Comparison of ENCODE assay signal across 1 cellular context in the genomic region with DNA sequence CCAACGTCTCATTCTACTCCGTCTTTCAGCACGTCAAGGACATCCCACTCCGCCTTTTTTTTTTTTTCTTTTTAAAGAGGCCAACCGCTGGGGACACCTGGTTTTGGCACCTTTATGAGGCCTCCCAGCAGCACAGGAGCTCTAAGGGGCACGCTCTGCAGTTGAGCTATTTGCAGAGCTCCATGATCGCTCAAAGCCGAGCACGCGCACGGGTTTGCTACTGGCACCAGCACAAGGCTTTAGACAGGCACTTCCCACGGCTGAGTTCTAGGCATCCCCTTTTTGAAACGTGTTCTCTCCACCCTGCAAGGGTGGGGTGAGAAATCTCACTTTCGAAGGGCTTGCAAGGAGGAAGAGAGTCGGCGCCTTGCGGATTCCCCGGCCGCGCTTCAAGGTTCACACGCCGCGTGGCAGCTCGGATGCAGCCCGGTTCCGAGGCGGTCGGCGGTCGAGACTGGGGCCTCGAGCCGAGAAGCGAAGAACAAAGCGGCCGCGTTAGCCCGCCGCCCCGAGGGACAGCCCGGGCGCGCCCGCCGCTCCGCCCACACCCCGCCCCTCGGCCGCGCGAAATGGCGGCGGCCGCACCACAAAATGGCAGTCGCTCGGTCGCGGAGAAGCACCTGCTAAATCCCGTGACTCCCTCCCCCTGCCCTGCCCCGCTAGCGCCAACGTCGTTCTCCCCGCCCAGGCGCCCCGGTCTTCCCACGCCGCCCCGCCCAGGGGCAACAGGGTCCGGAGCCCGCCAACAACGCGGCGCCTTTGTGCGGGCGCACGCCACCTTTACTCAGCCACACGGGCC.
TF ChIP-seq lines count a peak whose summit lies in the region.

No MANE protein-coding gene starts in this region.

TF ChIP-seq in K562, 482 proteins besides CTCF, POLR2A, EP300 and RAD21 (continued from another document and continues in another):
- TF ChIP-seq, protein P1, sequence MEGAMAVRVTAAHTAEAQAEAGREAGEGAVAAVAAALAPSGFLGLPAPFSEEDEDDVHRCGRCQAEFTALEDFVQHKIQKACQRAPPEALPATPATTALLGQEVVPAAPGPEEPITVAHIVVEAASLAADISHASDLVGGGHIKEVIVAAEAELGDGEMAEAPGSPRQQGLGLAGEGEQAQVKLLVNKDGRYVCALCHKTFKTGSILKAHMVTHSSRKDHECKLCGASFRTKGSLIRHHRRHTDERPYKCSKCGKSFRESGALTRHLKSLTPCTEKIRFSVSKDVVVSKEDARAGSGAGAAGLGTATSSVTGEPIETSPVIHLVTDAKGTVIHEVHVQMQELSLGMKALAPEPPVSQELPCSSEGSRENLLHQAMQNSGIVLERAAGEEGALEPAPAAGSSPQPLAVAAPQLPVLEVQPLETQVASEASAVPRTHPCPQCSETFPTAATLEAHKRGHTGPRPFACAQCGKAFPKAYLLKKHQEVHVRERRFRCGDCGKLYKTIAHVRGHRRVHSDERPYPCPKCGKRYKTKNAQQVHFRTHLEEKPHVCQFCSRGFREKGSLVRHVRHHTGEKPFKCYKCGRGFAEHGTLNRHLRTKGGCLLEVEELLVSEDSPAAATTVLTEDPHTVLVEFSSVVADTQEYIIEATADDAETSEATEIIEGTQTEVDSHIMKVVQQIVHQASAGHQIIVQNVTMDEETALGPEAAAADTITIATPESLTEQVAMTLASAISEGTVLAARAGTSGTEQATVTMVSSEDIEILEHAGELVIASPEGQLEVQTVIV (CRISPR knock-in tag; IDR thresholded peaks at IDR 0.05; ENCODE audit: borderline replicate concordance) = no peak; the same call in 1 of the 2 replicates
- TF ChIP-seq, protein P2, sequence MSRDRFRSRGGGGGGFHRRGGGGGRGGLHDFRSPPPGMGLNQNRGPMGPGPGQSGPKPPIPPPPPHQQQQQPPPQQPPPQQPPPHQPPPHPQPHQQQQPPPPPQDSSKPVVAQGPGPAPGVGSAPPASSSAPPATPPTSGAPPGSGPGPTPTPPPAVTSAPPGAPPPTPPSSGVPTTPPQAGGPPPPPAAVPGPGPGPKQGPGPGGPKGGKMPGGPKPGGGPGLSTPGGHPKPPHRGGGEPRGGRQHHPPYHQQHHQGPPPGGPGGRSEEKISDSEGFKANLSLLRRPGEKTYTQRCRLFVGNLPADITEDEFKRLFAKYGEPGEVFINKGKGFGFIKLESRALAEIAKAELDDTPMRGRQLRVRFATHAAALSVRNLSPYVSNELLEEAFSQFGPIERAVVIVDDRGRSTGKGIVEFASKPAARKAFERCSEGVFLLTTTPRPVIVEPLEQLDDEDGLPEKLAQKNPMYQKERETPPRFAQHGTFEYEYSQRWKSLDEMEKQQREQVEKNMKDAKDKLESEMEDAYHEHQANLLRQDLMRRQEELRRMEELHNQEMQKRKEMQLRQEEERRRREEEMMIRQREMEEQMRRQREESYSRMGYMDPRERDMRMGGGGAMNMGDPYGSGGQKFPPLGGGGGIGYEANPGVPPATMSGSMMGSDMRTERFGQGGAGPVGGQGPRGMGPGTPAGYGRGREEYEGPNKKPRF (IDR thresholded peaks at IDR 0.05; ENCODE audit: low read depth, low read length) = no peak
- TF ChIP-seq ZNF143 (CRISPR knock-in tag; IDR thresholded peaks at IDR 0.05) = no peak
- TF ChIP-seq NEUROD1 (IDR thresholded peaks at IDR 0.05; ENCODE audit: borderline replicate concordance, low read depth, low read length, partially characterized antibody) = peak; percentile 65
- peak; percentile 59 to 83; a peak in 3 of 4 replicates for TF ChIP-seq NONO (IDR thresholded peaks at IDR 0.05; ENCODE audit: low read depth in 2 of 2, low read length in 1 of 2)
- no peak for TF ChIP-seq ZNF124 (CRISPR knock-in tag; IDR thresholded peaks at IDR 0.05)
- TF ChIP-seq RBFOX2 (IDR thresholded peaks at IDR 0.05; ENCODE audit: low read depth, low read length) = peak; percentile 93
- peak; percentile 69 for TF ChIP-seq ZEB2 (IDR thresholded peaks at IDR 0.05)
- peak; percentile 43 for TF ChIP-seq HNRNPK (IDR thresholded peaks at IDR 0.05; ENCODE audit: low read depth, low read length, poor library complexity, severe bottlenecking)
- no peak for TF ChIP-seq EHMT2 (IDR thresholded peaks at IDR 0.05)
- TF ChIP-seq SMARCA5 (IDR thresholded peaks at IDR 0.05) = 0 out of 2 replicates have a peak, but pooled peaks have one; percentile 31
- TF ChIP-seq ARNT (IDR thresholded peaks at IDR 0.05) = peak; percentile 60 to 61; a peak in 3 of 4 replicates
- peak; percentile 81 for TF ChIP-seq ZNF431 (CRISPR knock-in tag; IDR thresholded peaks at IDR 0.05)
- TF ChIP-seq NR2F6 (CRISPR knock-in tag; IDR thresholded peaks at IDR 0.05) = no peak; the same call in 1 of the 2 replicates
- TF ChIP-seq TSC22D4 (tag; IDR thresholded peaks at IDR 0.05) = no peak
- TF ChIP-seq, protein P3, sequence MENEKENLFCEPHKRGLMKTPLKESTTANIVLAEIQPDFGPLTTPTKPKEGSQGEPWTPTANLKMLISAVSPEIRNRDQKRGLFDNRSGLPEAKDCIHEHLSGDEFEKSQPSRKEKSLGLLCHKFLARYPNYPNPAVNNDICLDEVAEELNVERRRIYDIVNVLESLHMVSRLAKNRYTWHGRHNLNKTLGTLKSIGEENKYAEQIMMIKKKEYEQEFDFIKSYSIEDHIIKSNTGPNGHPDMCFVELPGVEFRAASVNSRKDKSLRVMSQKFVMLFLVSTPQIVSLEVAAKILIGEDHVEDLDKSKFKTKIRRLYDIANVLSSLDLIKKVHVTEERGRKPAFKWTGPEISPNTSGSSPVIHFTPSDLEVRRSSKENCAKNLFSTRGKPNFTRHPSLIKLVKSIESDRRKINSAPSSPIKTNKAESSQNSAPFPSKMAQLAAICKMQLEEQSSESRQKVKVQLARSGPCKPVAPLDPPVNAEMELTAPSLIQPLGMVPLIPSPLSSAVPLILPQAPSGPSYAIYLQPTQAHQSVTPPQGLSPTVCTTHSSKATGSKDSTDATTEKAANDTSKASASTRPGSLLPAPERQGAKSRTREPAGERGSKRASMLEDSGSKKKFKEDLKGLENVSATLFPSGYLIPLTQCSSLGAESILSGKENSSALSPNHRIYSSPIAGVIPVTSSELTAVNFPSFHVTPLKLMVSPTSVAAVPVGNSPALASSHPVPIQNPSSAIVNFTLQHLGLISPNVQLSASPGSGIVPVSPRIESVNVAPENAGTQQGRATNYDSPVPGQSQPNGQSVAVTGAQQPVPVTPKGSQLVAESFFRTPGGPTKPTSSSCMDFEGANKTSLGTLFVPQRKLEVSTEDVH (IDR thresholded peaks at IDR 0.05; ENCODE audit: low read depth, partially characterized antibody) = peak; percentile 35
- peak; percentile 82; the same call in 1 of the 2 replicates for TF ChIP-seq KAT7 (CRISPR knock-in tag; IDR thresholded peaks at IDR 0.05; ENCODE audit: borderline replicate concordance)
- TF ChIP-seq HNRNPL (IDR thresholded peaks at IDR 0.05; ENCODE audit: low read depth, low read length) = peak; percentile 56; the same call in 1 of the 2 replicates
- no peak; the same call in 1 of the 2 replicates for TF ChIP-seq NBN (IDR thresholded peaks at IDR 0.05; ENCODE audit: low read depth)
- no peak; the same call in 1 of the 2 replicates for TF ChIP-seq MED1 (CRISPR knock-in tag; IDR thresholded peaks at IDR 0.05; ENCODE audit: borderline replicate concordance)
- peak; percentile 16 for TF ChIP-seq CHD4 (IDR thresholded peaks at IDR 0.05; ENCODE audit: insufficient read depth, insufficient replicate concordance, low read depth, low read length, poor library complexity, severe bottlenecking)
- peak; percentile 57; the same call in 1 of the 2 replicates for TF ChIP-seq KLF6 (CRISPR knock-in tag; IDR thresholded peaks at IDR 0.05; ENCODE audit: borderline replicate concordance)
- TF ChIP-seq NCOR1 (IDR thresholded peaks at IDR 0.05) = peak; percentile 68
- TF ChIP-seq ZNF75A (CRISPR knock-in tag; IDR thresholded peaks at IDR 0.05) = no peak
- TF ChIP-seq, protein P4, sequence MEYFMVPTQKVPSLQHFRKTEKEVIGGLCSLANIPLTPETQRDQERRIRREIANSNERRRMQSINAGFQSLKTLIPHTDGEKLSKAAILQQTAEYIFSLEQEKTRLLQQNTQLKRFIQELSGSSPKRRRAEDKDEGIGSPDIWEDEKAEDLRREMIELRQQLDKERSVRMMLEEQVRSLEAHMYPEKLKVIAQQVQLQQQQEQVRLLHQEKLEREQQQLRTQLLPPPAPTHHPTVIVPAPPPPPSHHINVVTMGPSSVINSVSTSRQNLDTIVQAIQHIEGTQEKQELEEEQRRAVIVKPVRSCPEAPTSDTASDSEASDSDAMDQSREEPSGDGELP (CRISPR knock-in tag; IDR thresholded peaks at IDR 0.05; ENCODE audit: borderline replicate concordance) = peak; percentile 80
- TF ChIP-seq, protein P5, sequence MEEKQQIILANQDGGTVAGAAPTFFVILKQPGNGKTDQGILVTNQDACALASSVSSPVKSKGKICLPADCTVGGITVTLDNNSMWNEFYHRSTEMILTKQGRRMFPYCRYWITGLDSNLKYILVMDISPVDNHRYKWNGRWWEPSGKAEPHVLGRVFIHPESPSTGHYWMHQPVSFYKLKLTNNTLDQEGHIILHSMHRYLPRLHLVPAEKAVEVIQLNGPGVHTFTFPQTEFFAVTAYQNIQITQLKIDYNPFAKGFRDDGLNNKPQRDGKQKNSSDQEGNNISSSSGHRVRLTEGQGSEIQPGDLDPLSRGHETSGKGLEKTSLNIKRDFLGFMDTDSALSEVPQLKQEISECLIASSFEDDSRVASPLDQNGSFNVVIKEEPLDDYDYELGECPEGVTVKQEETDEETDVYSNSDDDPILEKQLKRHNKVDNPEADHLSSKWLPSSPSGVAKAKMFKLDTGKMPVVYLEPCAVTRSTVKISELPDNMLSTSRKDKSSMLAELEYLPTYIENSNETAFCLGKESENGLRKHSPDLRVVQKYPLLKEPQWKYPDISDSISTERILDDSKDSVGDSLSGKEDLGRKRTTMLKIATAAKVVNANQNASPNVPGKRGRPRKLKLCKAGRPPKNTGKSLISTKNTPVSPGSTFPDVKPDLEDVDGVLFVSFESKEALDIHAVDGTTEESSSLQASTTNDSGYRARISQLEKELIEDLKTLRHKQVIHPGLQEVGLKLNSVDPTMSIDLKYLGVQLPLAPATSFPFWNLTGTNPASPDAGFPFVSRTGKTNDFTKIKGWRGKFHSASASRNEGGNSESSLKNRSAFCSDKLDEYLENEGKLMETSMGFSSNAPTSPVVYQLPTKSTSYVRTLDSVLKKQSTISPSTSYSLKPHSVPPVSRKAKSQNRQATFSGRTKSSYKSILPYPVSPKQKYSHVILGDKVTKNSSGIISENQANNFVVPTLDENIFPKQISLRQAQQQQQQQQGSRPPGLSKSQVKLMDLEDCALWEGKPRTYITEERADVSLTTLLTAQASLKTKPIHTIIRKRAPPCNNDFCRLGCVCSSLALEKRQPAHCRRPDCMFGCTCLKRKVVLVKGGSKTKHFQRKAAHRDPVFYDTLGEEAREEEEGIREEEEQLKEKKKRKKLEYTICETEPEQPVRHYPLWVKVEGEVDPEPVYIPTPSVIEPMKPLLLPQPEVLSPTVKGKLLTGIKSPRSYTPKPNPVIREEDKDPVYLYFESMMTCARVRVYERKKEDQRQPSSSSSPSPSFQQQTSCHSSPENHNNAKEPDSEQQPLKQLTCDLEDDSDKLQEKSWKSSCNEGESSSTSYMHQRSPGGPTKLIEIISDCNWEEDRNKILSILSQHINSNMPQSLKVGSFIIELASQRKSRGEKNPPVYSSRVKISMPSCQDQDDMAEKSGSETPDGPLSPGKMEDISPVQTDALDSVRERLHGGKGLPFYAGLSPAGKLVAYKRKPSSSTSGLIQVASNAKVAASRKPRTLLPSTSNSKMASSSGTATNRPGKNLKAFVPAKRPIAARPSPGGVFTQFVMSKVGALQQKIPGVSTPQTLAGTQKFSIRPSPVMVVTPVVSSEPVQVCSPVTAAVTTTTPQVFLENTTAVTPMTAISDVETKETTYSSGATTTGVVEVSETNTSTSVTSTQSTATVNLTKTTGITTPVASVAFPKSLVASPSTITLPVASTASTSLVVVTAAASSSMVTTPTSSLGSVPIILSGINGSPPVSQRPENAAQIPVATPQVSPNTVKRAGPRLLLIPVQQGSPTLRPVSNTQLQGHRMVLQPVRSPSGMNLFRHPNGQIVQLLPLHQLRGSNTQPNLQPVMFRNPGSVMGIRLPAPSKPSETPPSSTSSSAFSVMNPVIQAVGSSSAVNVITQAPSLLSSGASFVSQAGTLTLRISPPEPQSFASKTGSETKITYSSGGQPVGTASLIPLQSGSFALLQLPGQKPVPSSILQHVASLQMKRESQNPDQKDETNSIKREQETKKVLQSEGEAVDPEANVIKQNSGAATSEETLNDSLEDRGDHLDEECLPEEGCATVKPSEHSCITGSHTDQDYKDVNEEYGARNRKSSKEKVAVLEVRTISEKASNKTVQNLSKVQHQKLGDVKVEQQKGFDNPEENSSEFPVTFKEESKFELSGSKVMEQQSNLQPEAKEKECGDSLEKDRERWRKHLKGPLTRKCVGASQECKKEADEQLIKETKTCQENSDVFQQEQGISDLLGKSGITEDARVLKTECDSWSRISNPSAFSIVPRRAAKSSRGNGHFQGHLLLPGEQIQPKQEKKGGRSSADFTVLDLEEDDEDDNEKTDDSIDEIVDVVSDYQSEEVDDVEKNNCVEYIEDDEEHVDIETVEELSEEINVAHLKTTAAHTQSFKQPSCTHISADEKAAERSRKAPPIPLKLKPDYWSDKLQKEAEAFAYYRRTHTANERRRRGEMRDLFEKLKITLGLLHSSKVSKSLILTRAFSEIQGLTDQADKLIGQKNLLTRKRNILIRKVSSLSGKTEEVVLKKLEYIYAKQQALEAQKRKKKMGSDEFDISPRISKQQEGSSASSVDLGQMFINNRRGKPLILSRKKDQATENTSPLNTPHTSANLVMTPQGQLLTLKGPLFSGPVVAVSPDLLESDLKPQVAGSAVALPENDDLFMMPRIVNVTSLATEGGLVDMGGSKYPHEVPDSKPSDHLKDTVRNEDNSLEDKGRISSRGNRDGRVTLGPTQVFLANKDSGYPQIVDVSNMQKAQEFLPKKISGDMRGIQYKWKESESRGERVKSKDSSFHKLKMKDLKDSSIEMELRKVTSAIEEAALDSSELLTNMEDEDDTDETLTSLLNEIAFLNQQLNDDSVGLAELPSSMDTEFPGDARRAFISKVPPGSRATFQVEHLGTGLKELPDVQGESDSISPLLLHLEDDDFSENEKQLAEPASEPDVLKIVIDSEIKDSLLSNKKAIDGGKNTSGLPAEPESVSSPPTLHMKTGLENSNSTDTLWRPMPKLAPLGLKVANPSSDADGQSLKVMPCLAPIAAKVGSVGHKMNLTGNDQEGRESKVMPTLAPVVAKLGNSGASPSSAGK (IDR thresholded peaks at IDR 0.05) = peak; percentile 97
- TF ChIP-seq RBM14 (IDR thresholded peaks at IDR 0.05; ENCODE audit: borderline replicate concordance, insufficient read depth, low read depth, low read length) = 0 out of 2 replicates have a peak, but pooled peaks have one; percentile 66
- TF ChIP-seq ATF7 (IDR thresholded peaks at IDR 0.05) = peak; percentile 55; the same call in 1 of the 2 replicates
- TF ChIP-seq SMAD3 (CRISPR knock-in tag; conservative IDR thresholded peaks at IDR 0.05) = 0 out of 2 replicates have a peak, but pooled peaks have one; percentile 1
- peak; percentile 96 for TF ChIP-seq TEAD4 (IDR thresholded peaks at IDR 0.05; ENCODE audit: low read length)
- no peak for TF ChIP-seq TEAD4 (CRISPR knock-in tag; IDR thresholded peaks at IDR 0.05; ENCODE audit: borderline replicate concordance)
- TF ChIP-seq, protein P6, sequence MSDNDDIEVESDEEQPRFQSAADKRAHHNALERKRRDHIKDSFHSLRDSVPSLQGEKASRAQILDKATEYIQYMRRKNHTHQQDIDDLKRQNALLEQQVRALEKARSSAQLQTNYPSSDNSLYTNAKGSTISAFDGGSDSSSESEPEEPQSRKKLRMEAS (CRISPR knock-in tag; IDR thresholded peaks at IDR 0.05) = peak; percentile 76
- TF ChIP-seq ASH1L (IDR thresholded peaks at IDR 0.05; ENCODE audit: borderline replicate concordance, low read depth, partially characterized antibody) = peak; percentile 46
- TF ChIP-seq CBX1 (IDR thresholded peaks at IDR 0.05; ENCODE audit: low read depth) = peak; percentile 91
- no peak; a peak in 1 of 4 replicates for TF ChIP-seq FOXA3 (CRISPR knock-in tag; conservative IDR thresholded peaks at IDR 0.05 in 1 of 2, IDR thresholded peaks at IDR 0.05 in 1 of 2)
